Comparison of ENCODE assay signal across 17 cellular contexts in genomic region chr1:48859429-48859828, GRCh38.
DNase-seq lines count a peak whose midpoint lies in the region; ATAC-seq and TF ChIP-seq lines count a peak whose summit lies in the region.
"Had no signal": no experiment of that assay in that cellular context is flagged by ENCODE, and none has a peak within 500 bp of the region (broad histone marks: within the 10 kb centered on the region; RNA-seq: fewer than 3 reads in every experiment).

No MANE protein-coding gene starts in this region.

- peak; percentile 29 for ATAC-seq in esophagus mucosa
- ATAC-seq in natural killer cell treated with Interleukin-12 subunit alpha and Interleukin-12 subunit beta and Interleukin-15 and Interleukin-18, amount 100 ng/mL, for 72 hours: no peak
- ATAC-seq: K562 had no signal

- H3K4me3 ChIP-seq in AG10803 (ENCODE audit: low read length): no peak overlapping the region
- H3K4me3 ChIP-seq: K562, ovary, SK-N-MC, spleen had no signal

- no peak overlapping the region for H3K27ac ChIP-seq in caudate nucleus (ENCODE audit: low read depth, low read length)
- H3K27ac ChIP-seq: ovary, SK-N-MC, spleen had no signal

- TF ChIP-seq CTCF in AG10803 (conservative IDR thresholded peaks at IDR 0.05; ENCODE audit: low read length) (no peak), mesothelial cell of epicardium (IDR thresholded peaks at IDR 0.05; ENCODE audit: unreplicated experiment) (no peak)

- peaks cover 28% of the 10 kb centered on the region for H3K9me3 Mint-ChIP-seq in mesothelial cell of epicardium
- H3K9me3 Mint-ChIP-seq in natural killer cell treated with Interleukin-12 subunit alpha and Interleukin-12 subunit beta and Interleukin-15 and Interleukin-18, amount 100 ng/mL, for 72 hours: peaks cover 10% of the 10 kb centered on the region
- H3K9me3 Mint-ChIP-seq: activated T-helper 2 cell treated with anti-CD3 and anti-CD28 coated beads, Interferon-gamma antibody, Interleukin-2, Interleukin-4, amounts not matched to agents 10 μg/mL and 5 μg/mL and 100 μg/mL, durations not matched to agents 14 hours and 24 hours and 36 hours had no signal

- H3K36me3 Mint-ChIP-seq in mesothelial cell of epicardium: no peaks in the 10 kb centered on the region
- H3K36me3 Mint-ChIP-seq in natural killer cell treated with Interleukin-12 subunit alpha and Interleukin-12 subunit beta and Interleukin-15 and Interleukin-18, amount 100 ng/mL, for 72 hours: no peaks in the 10 kb centered on the region

- no peak overlapping the region for H3K4me3 Mint-ChIP-seq in mesothelial cell of epicardium
- H3K4me3 Mint-ChIP-seq in natural killer cell treated with Interleukin-12 subunit alpha and Interleukin-12 subunit beta and Interleukin-15 and Interleukin-18, amount 100 ng/mL, for 72 hours: no peak overlapping the region

- H3K27ac Mint-ChIP-seq in mesothelial cell of epicardium: no peak overlapping the region
- no peak overlapping the region for H3K27ac Mint-ChIP-seq in natural killer cell treated with Interleukin-12 subunit alpha and Interleukin-12 subunit beta and Interleukin-15 and Interleukin-18, amount 100 ng/mL, for 72 hours
- H3K27ac Mint-ChIP-seq: activated T-helper 2 cell treated with anti-CD3 and anti-CD28 coated beads, Interferon-gamma antibody, Interleukin-2, Interleukin-4, amounts not matched to agents 10 μg/mL and 5 μg/mL and 100 μg/mL, durations not matched to agents 14 hours and 24 hours and 36 hours had no signal

- DNase-seq in AG10803 (ENCODE audit: low read depth) (peak; percentile 63), NCI-H1105 (lab: John Stamatoyannopoulos, UW) (peak; percentile 85), NCI-H774 (lab: John Stamatoyannopoulos, UW) (peak; percentile 43), mesothelial cell of epicardium (ENCODE audit: low spot score in 2 of 2, unreplicated experiment in 2 of 2) (no peak), caudate nucleus (lab: John Stamatoyannopoulos, UW) (no peak), 8988T (no peak)
- DNase-seq in natural killer cell treated with Interleukin-12 subunit alpha and Interleukin-12 subunit beta and Interleukin-15 and Interleukin-18, amount 100 ng/mL, for 72 hours (ENCODE audit: low spot score): no peak
- DNase-seq: AML-193, anterior cingulate cortex, DMS 273 treated with DMSO at 0.1 percent for 48 hours, HCEC 1CT, ovary, spleen had no signal

- peaks cover 5% of the 10 kb centered on the region for H3K27me3 Mint-ChIP-seq in mesothelial cell of epicardium (ENCODE audit: low read depth)
- no peaks in the 10 kb centered on the region for H3K27me3 Mint-ChIP-seq in natural killer cell treated with Interleukin-12 subunit alpha and Interleukin-12 subunit beta and Interleukin-15 and Interleukin-18, amount 100 ng/mL, for 72 hours

- no peaks in the 10 kb centered on the region for H3K4me1 Mint-ChIP-seq in mesothelial cell of epicardium
- H3K4me1 Mint-ChIP-seq in natural killer cell treated with Interleukin-12 subunit alpha and Interleukin-12 subunit beta and Interleukin-15 and Interleukin-18, amount 100 ng/mL, for 72 hours (ENCODE audit: low read depth in 2 of 2): no peaks in the 10 kb centered on the region

Comparison
In these comparisons a context has a peak if more than half of its experiments do, and no peak if none do; other contexts are left out.
1. DNase-seq: peak in AG10803 (single experiment), NCI-H1105 (single experiment) and NCI-H774 (single experiment); none in mesothelial cell of epicardium (0 of 2), caudate nucleus (0 of 61), natural killer cell treated with Interleukin-12 subunit alpha and Interleukin-12 subunit beta and Interleukin-15 and Interleukin-18, amount 100 ng/mL, for 72 hours (single experiment) and 8988T (single experiment).